ENCODE assay signal across 9 cellular contexts in genomic region chr2:79666430-79666829, GRCh38.
"Had no signal": no experiment of that assay in that cellular context is flagged by ENCODE, and none has a peak within 500 bp of the region (broad histone marks: within the 10 kb centered on the region; RNA-seq: fewer than 3 reads in every experiment).

No MANE protein-coding gene starts in this region.

- H3K36me3 ChIP-seq: HAP-1 had no signal

- H3K9ac ChIP-seq: GM23248 had no signal

- DNase-seq: GM23248, GOT3, HFFc6, Kasumi-1, KG1 had no signal

- H3K4me3 ChIP-seq: GM23248, HAP-1 had no signal

- H3K27ac ChIP-seq: GM23248, HL-60 had no signal

- ATAC-seq: HCT116 had no signal

- H3K4me1 ChIP-seq: HAP-1 had no signal

- FAIRE-seq: H54 had no signal

- H2AFZ ChIP-seq: GM23248 had no signal

- H3K9me3 ChIP-seq: HAP-1 had no signal
